Comparison of ENCODE assay signal across 8 cellular contexts in the genomic region with DNA sequence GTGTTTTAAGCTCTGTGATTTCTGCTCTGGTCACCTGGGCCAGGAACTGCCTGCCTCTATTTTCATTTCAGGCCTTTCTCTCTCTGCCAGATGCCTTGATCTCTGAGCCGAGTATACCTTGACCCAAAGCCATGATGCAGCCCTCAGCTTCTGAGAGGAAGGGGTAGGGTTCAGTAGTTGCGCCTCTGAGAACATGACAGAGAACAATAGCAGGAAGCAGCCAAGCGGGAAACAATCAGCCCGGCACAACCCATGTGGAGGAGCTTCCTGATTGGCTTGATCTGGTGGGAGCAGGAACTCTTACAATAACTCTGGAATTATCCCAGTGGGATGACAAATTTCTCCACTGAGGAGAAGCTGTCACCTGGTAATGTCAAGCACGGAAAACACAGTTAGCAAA.
DNase-seq lines count a peak whose midpoint lies in the region; ATAC-seq and TF ChIP-seq lines count a peak whose summit lies in the region.

No MANE protein-coding gene starts in this region.

- peak overlapping the region; percentile 3; the same call in 1 of the 2 replicates for H3K9ac ChIP-seq in MM.1S (ENCODE audit: low read length)
- H3K9ac ChIP-seq in liver (ENCODE audit: low read depth in 1 of 2, low read length in 2 of 2) = no peak overlapping the region

- H3F3A ChIP-seq in MM.1S (ENCODE audit: insufficient read depth, low read length) = peaks cover 10% of the 10 kb centered on the region; the same call in 1 of the 2 replicates

- H3K27ac ChIP-seq in MM.1S (ENCODE audit: low read length) = peak overlapping the region; percentile 54; the same call in 1 of the 2 replicates
- H3K27ac ChIP-seq in liver (ENCODE audit: low read depth in 1 of 2, low read length in 2 of 2) = peak overlapping the region; percentile 50 to 58

- H3K27me3 ChIP-seq in MM.1S (replicated peaks; ENCODE audit: insufficient read depth, low read length) (no peaks in the 10 kb centered on the region), liver (ENCODE audit: control insufficient read depth in 4 of 4, insufficient read depth in 4 of 4, low read length in 3 of 4) (no peaks in the 10 kb centered on the region)

- no peak for TF ChIP-seq CTCF in GM12865 (IDR thresholded peaks at IDR 0.05; ENCODE audit: insufficient read depth, low read depth, low read length, missing control alignments)
- TF ChIP-seq CTCF in MM.1S (IDR thresholded peaks at IDR 0.05; ENCODE audit: low read length) = no peak
- no peak for TF ChIP-seq CTCF in liver (IDR thresholded peaks at IDR 0.05; ENCODE audit: low read depth, low read length, missing input control)

- H3K9me2 ChIP-seq in MM.1S (replicated peaks; ENCODE audit: insufficient read depth, low read length) = no peaks in the 10 kb centered on the region

- H3K4me3 ChIP-seq in GM12865 (ENCODE audit: low read depth, low read length) = no peak overlapping the region
- H3K4me3 ChIP-seq in MM.1S (ENCODE audit: low read length) = no peak overlapping the region
- H3K4me3 ChIP-seq in liver (ENCODE audit: low read depth in 1 of 3, low read length in 3 of 3) = no peak overlapping the region

- H4K20me1 ChIP-seq in MM.1S (ENCODE audit: insufficient read depth, low read length) = no peaks in the 10 kb centered on the region

- no peaks in the 10 kb centered on the region for H3K79me2 ChIP-seq in MM.1S (ENCODE audit: low read length)

- peak overlapping the region; percentile 39 for H3K4me2 ChIP-seq in MM.1S (ENCODE audit: low read depth, low read length)

- peaks cover 44% of the 10 kb centered on the region for H3K4me1 ChIP-seq in MM.1S (ENCODE audit: low read length)
- H3K4me1 ChIP-seq in liver (ENCODE audit: control insufficient read depth in 4 of 4, insufficient read depth in 4 of 4, low read length in 3 of 4) = peaks cover 3 to 47% (median 23%) of the 10 kb centered on the region in 4 donors

- peak overlapping the region; percentile 41 for H2AFZ ChIP-seq in MM.1S (ENCODE audit: low read length)

- WGBS in liver = 49% methylated on average over 5 of the region's 5 CpGs

- DNase-seq in GM12865 (ENCODE audit: low read depth) (peak; percentile 90), MM.1S (peak; percentile 35), NCI-H510A (lab: John Stamatoyannopoulos, UW) (no peak), T1000 (lab: John Stamatoyannopoulos, UW) (no peak), cerebellar cortex (ENCODE audit: low spot score) (no peak)
- no peak for DNase-seq in stimulated activated naive CD4-positive, alpha-beta T cell treated with Interleukin-2 at 50 U/mL for 16 hours (lab: John Stamatoyannopoulos, UW)

- TF ChIP-seq RAD21 in liver (IDR thresholded peaks at IDR 0.05) = no peak

- no peaks in the 10 kb centered on the region for H3K9me3 ChIP-seq in MM.1S (replicated peaks; ENCODE audit: insufficient read depth, low read length)
- no peaks in the 10 kb centered on the region for H3K9me3 ChIP-seq in liver (ENCODE audit: control insufficient read depth in 4 of 4, low read length in 3 of 4)

- peak; percentile 85 for ATAC-seq in GM21717 (IDR thresholded peaks at IDR 0.05; ENCODE audit: unreplicated experiment)

- no peaks in the 10 kb centered on the region for H3K36me3 ChIP-seq in MM.1S (replicated peaks; ENCODE audit: insufficient read depth, low read length)
- H3K36me3 ChIP-seq in liver (ENCODE audit: control insufficient read depth in 4 of 4, insufficient read depth in 3 of 4, low read depth in 1 of 4, low read length in 3 of 4) = peaks cover 0 to 6% (median 0%) of the 10 kb centered on the region in 4 donors

TF ChIP-seq in liver, 16 proteins besides CTCF, POLR2A, EP300 and RAD21:
- no peak for TF ChIP-seq FOXA2 (IDR thresholded peaks at IDR 0.05)
- TF ChIP-seq GABPA (IDR thresholded peaks at IDR 0.05 in 1 of 2, conservative IDR thresholded peaks at IDR 0.05 in 1 of 2) = peak in 1 of 2 donors; percentile 24

Comparison
In these comparisons a context has a peak if more than half of its experiments do, and no peak if none do; other contexts are left out.
1. DNase-seq: peak in GM12865 (single experiment) and MM.1S (single experiment); none in stimulated activated naive CD4-positive, alpha-beta T cell treated with Interleukin-2 at 50 U/mL for 16 hours (single experiment), NCI-H510A (single experiment), T1000 (single experiment) and cerebellar cortex (single experiment).